13 cellular contexts compared by ENCODE assay signal in the genomic region with DNA sequence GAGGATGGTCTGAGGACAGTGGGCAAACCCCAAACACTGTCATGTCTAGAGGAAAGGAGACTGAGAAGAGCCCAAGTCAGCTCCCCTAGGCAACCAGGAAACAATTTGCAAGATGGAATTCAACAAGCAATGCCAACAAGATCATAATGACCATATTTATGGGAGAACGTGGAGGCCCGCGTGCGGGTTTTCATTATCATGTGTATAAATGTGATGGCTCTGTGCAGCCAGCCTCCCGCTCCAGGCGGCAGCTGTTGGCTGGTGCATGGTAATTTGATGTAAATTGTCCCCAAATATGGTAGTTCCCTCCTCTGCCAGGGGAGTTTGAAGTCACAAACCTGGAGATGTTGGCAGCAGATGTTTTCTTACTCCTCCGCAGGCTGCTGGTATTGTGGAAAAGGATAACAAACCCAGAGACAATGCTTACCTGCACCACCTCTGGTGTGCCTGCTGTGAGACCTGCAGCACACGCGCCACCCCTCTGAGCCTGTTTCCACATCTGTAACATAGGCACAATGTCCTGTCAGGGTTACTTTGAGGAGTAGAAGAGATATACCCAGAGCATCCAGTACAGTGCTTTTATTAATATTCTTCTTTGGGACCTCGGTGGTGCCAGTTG.
"Had no signal": no experiment of that assay in that cellular context is flagged by ENCODE, and none has a peak within 500 bp of the region (broad histone marks: within the 10 kb centered on the region; RNA-seq: fewer than 3 reads in every experiment).

No MANE protein-coding gene starts in this region.

- H3K4me3 Mint-ChIP-seq: activated CD4-positive, alpha-beta T cell treated with anti-CD3 and anti-CD28 coated beads, Interleukin-2, amount 10 ng/mL, durations not matched to agents 7 days and 5 days; activated naive CD4-positive, alpha-beta T cell treated with anti-CD3 and anti-CD28 coated beads, Interleukin-2, amount 50 U/mL, for 24 hours; mesothelial cell of epicardium had no signal

- H3K36me3 Mint-ChIP-seq: activated naive CD4-positive, alpha-beta T cell treated with anti-CD3 and anti-CD28 coated beads, Interleukin-2, amount 50 U/mL, for 24 hours; mesothelial cell of epicardium had no signal

- H3K27ac ChIP-seq: coronary artery, gastrocnemius medialis, parathyroid adenoma, stomach, uterus had no signal

- H3K27me3 ChIP-seq: gastrocnemius medialis, stomach, uterus had no signal

- H3K27ac Mint-ChIP-seq: activated CD4-positive, alpha-beta T cell treated with anti-CD3 and anti-CD28 coated beads, Interleukin-2, amount 10 ng/mL, durations not matched to agents 7 days and 5 days; activated naive CD4-positive, alpha-beta T cell treated with anti-CD3 and anti-CD28 coated beads, Interleukin-2, amount 50 U/mL, for 24 hours; activated T-helper 2 cell treated with anti-CD3 and anti-CD28 coated beads, Interferon-gamma antibody, Interleukin-2, Interleukin-4, amounts not matched to agents 10 μg/mL and 5 μg/mL and 100 μg/mL, durations not matched to agents 14 hours and 24 hours and 36 hours; mesothelial cell of epicardium had no signal

- H3K4me1 ChIP-seq: gastrocnemius medialis, parathyroid adenoma, stomach, uterus had no signal

- H3K9me3 ChIP-seq: gastrocnemius medialis, stomach, uterus had no signal

- DNase-seq: activated CD4-positive, alpha-beta T cell treated with anti-CD3 and anti-CD28 coated beads, Interleukin-2, amount 10 ng/mL, durations not matched to agents 7 days and 5 days; activated CD4-positive, CD25-positive, alpha-beta regulatory T cell; central memory CD4-positive, alpha-beta T cell; effector CD8-positive, alpha-beta T cell; gastrocnemius medialis; stimulated activated CD4-positive, alpha-beta T cell treated with anti-CD3 and anti-CD28 coated beads, Interleukin-4, amount 100 ng/mL, for 4 hours; stomach; uterus had no signal

- ATAC-seq: gastrocnemius medialis had no signal

- H3K9me3 Mint-ChIP-seq: activated CD4-positive, alpha-beta T cell treated with anti-CD3 and anti-CD28 coated beads, Interleukin-2, amount 10 ng/mL, durations not matched to agents 7 days and 5 days; activated naive CD4-positive, alpha-beta T cell treated with anti-CD3 and anti-CD28 coated beads, Interleukin-2, amount 50 U/mL, for 24 hours; activated T-helper 2 cell treated with anti-CD3 and anti-CD28 coated beads, Interferon-gamma antibody, Interleukin-2, Interleukin-4, amounts not matched to agents 10 μg/mL and 5 μg/mL and 100 μg/mL, durations not matched to agents 14 hours and 24 hours and 36 hours had no signal

- H3K4me3 ChIP-seq: coronary artery, gastrocnemius medialis, stomach, uterus had no signal

- H3K4me1 Mint-ChIP-seq: activated CD4-positive, alpha-beta T cell treated with anti-CD3 and anti-CD28 coated beads, Interleukin-2, amount 10 ng/mL, durations not matched to agents 7 days and 5 days; activated naive CD4-positive, alpha-beta T cell treated with anti-CD3 and anti-CD28 coated beads, Interleukin-2, amount 50 U/mL, for 24 hours had no signal

- H3K36me3 ChIP-seq: gastrocnemius medialis, stomach, uterus had no signal
